In genomic region chr18:22604390-22604985, GRCh38 we compare ENCODE assay signal across 14 cellular contexts.
DNase-seq lines count a peak whose midpoint lies in the region; ATAC-seq and TF ChIP-seq lines count a peak whose summit lies in the region.
"Had no signal": no experiment of that assay in that cellular context is flagged by ENCODE, and none has a peak within 500 bp of the region (broad histone marks: within the 10 kb centered on the region; RNA-seq: fewer than 3 reads in every experiment).

No MANE protein-coding gene starts in this region.

- no peak overlapping the region for H3K4me3 Mint-ChIP-seq in GM23338
- H3K4me3 Mint-ChIP-seq: activated CD4-positive, alpha-beta memory T cell treated with anti-CD3 and anti-CD28 coated beads, Interleukin-2, amount 10 ng/mL, durations not matched to agents 7 days and 5 days; activated naive CD4-positive, alpha-beta T cell treated with anti-CD3 and anti-CD28 coated beads, Interleukin-2, amount 50 U/mL, for 24 hours had no signal

- peaks cover 6% of the 10 kb centered on the region for H3K27me3 Mint-ChIP-seq in GM23338 (ENCODE audit: insufficient read depth, low read depth, poor library complexity)
- H3K27me3 Mint-ChIP-seq: activated CD4-positive, alpha-beta memory T cell treated with anti-CD3 and anti-CD28 coated beads, Interleukin-2, amount 10 ng/mL, durations not matched to agents 7 days and 5 days; activated naive CD4-positive, alpha-beta T cell treated with anti-CD3 and anti-CD28 coated beads, Interleukin-2, amount 50 U/mL, for 24 hours had no signal

- H3K4me3 ChIP-seq in adrenal gland (peak overlapping the region in 1 of 4 donors; percentile 27), esophagus muscularis mucosa (peak overlapping the region in 3 of 4 donors; percentile 7 to 19 (median 17)), lung (no peak overlapping the region), upper lobe of right lung (peak overlapping the region; percentile 14), GM23338 (no peak overlapping the region)
- H3K4me3 ChIP-seq: Peyer's patch had no signal

- TF ChIP-seq CTCF in adrenal gland (IDR thresholded peaks at IDR 0.05) (no peak), esophagus muscularis mucosa (IDR thresholded peaks at IDR 0.05) (no peak), lung (IDR thresholded peaks at IDR 0.05; ENCODE audit: control extremely low read depth, extremely low read depth) (no peak), upper lobe of right lung (IDR thresholded peaks at IDR 0.05) (no peak), GM23338 (conservative IDR thresholded peaks at IDR 0.05; ENCODE audit: low read depth in 2 of 2) (no peak)

- intact Hi-C loops in adrenal gland (cut with DNase I) (no loop called here), esophagus muscularis mucosa (cut with DNase I) (no loop called here), upper lobe of right lung (cut with DNase I) (no loop called here)

- H3K27ac ChIP-seq in adrenal gland (peak overlapping the region; percentile 45 to 87 (median 56)), esophagus muscularis mucosa (replicated peaks in 1 of 4) (peak overlapping the region in 3 of 4 donors; percentile 43 to 62 (median 47)), lung (ENCODE audit: low read depth in 1 of 2, low read length in 1 of 2) (peak overlapping the region in 1 of 2 donors; percentile 55), upper lobe of right lung (peak overlapping the region; percentile 65), GM23338 (ENCODE audit: low read depth) (no peak overlapping the region)
- H3K27ac ChIP-seq: Peyer's patch had no signal

- H2AFZ ChIP-seq in GM23338, result no peak overlapping the region

- peak; percentile 35 for ATAC-seq in lung (ENCODE audit: insufficient read depth, low FRiP score)
- peak; percentile 57 for ATAC-seq in upper lobe of right lung
- ATAC-seq in HG02884 (IDR thresholded peaks at IDR 0.05; ENCODE audit: unreplicated experiment), result no peak
- ATAC-seq in GM23338, result no peak
- no peak for ATAC-seq in GM19467 (IDR thresholded peaks at IDR 0.05; ENCODE audit: unreplicated experiment)

- H3K36me3 ChIP-seq in adrenal gland (replicated peaks in 1 of 2), result no peaks in the 10 kb centered on the region
- H3K36me3 ChIP-seq in esophagus muscularis mucosa, result no peaks in the 10 kb centered on the region
- no peaks in the 10 kb centered on the region for H3K36me3 ChIP-seq in lung (ENCODE audit: control insufficient read depth in 2 of 2, insufficient read depth in 2 of 2, low read length in 2 of 2)
- H3K36me3 ChIP-seq in upper lobe of right lung, result no peaks in the 10 kb centered on the region
- no peaks in the 10 kb centered on the region for H3K36me3 ChIP-seq in GM23338 (ENCODE audit: insufficient read depth)
- H3K36me3 ChIP-seq: Peyer's patch had no signal

- H4K20me1 ChIP-seq in GM23338 (replicated peaks; ENCODE audit: insufficient read depth), result no peaks in the 10 kb centered on the region

- H3F3A ChIP-seq in GM23338 (replicated peaks; ENCODE audit: low read depth), result no peaks in the 10 kb centered on the region

- peak; percentile 54 to 87 (median 81) for DNase-seq in adrenal gland
- no peak for DNase-seq in esophagus muscularis mucosa (ENCODE audit: extremely low spot score)
- DNase-seq in lung (ENCODE audit: low spot score), result peak; percentile 33
- peak; percentile 61 for DNase-seq in upper lobe of right lung
- no peak for DNase-seq in GM23338 (ENCODE audit: low spot score)
- DNase-seq: activated CD4-positive, alpha-beta memory T cell treated with anti-CD3 and anti-CD28 coated beads, Interleukin-2, amount 10 ng/mL, durations not matched to agents 7 days and 5 days; Caco-2; glutamatergic neuron; Peyer's patch; retina; substantia nigra had no signal

- 0 out of 2 replicates have a peak, but pooled peaks cover 3% of the 10 kb centered on the region for H3K9me2 ChIP-seq in GM23338 (ENCODE audit: insufficient read depth)

- H3K79me2 ChIP-seq in GM23338 (replicated peaks; ENCODE audit: insufficient read depth), result no peaks in the 10 kb centered on the region

- H3K4me1 ChIP-seq in adrenal gland (replicated peaks in 1 of 2) (peaks cover 0 to 24% of the 10 kb centered on the region in 2 donors), esophagus muscularis mucosa (peaks cover 10 to 45% (median 32%) of the 10 kb centered on the region in 4 donors), lung (ENCODE audit: control insufficient read depth in 2 of 2, insufficient read depth in 2 of 2, low read length in 2 of 2) (peaks cover 13 to 20% of the 10 kb centered on the region in 2 donors), upper lobe of right lung (peaks cover 39% of the 10 kb centered on the region), GM23338 (ENCODE audit: insufficient read depth) (no peaks in the 10 kb centered on the region)
- H3K4me1 ChIP-seq: Caco-2, Peyer's patch had no signal

- no peaks in the 10 kb centered on the region for H3K27me3 ChIP-seq in adrenal gland
- no peaks in the 10 kb centered on the region for H3K27me3 ChIP-seq in esophagus muscularis mucosa
- H3K27me3 ChIP-seq in lung (ENCODE audit: control insufficient read depth, insufficient read depth), result no peaks in the 10 kb centered on the region
- no peaks in the 10 kb centered on the region for H3K27me3 ChIP-seq in upper lobe of right lung
- no peaks in the 10 kb centered on the region for H3K27me3 ChIP-seq in GM23338 (ENCODE audit: insufficient read depth)
- H3K27me3 ChIP-seq: Peyer's patch had no signal

- TF ChIP-seq POLR2A in adrenal gland (IDR thresholded peaks at IDR 0.05) (peak in 1 of 2 donors; percentile 16), esophagus muscularis mucosa (IDR thresholded peaks at IDR 0.05; ENCODE audit: low read depth) (no peak)

- no peak overlapping the region for H3K4me2 ChIP-seq in GM23338

- H3K36me3 Mint-ChIP-seq in GM23338 (ENCODE audit: low read depth), result no peaks in the 10 kb centered on the region
- H3K36me3 Mint-ChIP-seq: activated naive CD4-positive, alpha-beta T cell treated with anti-CD3 and anti-CD28 coated beads, Interleukin-2, amount 50 U/mL, for 24 hours had no signal

- H3K4me1 Mint-ChIP-seq in GM23338, result peaks cover 10% of the 10 kb centered on the region; the same call in 2 of the 3 replicates
- H3K4me1 Mint-ChIP-seq: activated CD4-positive, alpha-beta memory T cell treated with anti-CD3 and anti-CD28 coated beads, Interleukin-2, amount 10 ng/mL, durations not matched to agents 7 days and 5 days; activated naive CD4-positive, alpha-beta T cell treated with anti-CD3 and anti-CD28 coated beads, Interleukin-2, amount 50 U/mL, for 24 hours had no signal

- no peaks in the 10 kb centered on the region for H3K9me3 Mint-ChIP-seq in GM23338
- H3K9me3 Mint-ChIP-seq: activated naive CD4-positive, alpha-beta T cell treated with anti-CD3 and anti-CD28 coated beads, Interleukin-2, amount 50 U/mL, for 24 hours had no signal

- H3K9me3 ChIP-seq in adrenal gland (replicated peaks in 1 of 3), result no peaks in the 10 kb centered on the region
- H3K9me3 ChIP-seq in esophagus muscularis mucosa, result no peaks in the 10 kb centered on the region
- no peaks in the 10 kb centered on the region for H3K9me3 ChIP-seq in lung (ENCODE audit: control insufficient read depth in 2 of 2, insufficient read depth in 1 of 2, low read length in 1 of 2)
- H3K9me3 ChIP-seq in upper lobe of right lung, result no peaks in the 10 kb centered on the region
- H3K9me3 ChIP-seq: Caco-2, Peyer's patch had no signal

- WGBS in adrenal gland, 4 donors, result 22 to 48% (median 32%) methylated on average over 10 of the region's 10 CpGs
- WGBS in esophagus muscularis mucosa, result 59% methylated on average over 10 of the region's 10 CpGs
- WGBS in lung, 2 donors, result 37 to 70% methylated on average over 10 of the region's 10 CpGs

- H3K27ac Mint-ChIP-seq in GM23338, result no peak overlapping the region
- H3K27ac Mint-ChIP-seq: activated CD4-positive, alpha-beta memory T cell treated with anti-CD3 and anti-CD28 coated beads, Interleukin-2, amount 10 ng/mL, durations not matched to agents 7 days and 5 days; activated naive CD4-positive, alpha-beta T cell treated with anti-CD3 and anti-CD28 coated beads, Interleukin-2, amount 50 U/mL, for 24 hours had no signal

- TF ChIP-seq EP300 in esophagus muscularis mucosa (IDR thresholded peaks at IDR 0.05), result no peak

TF ChIP-seq in GM23338, 12 proteins besides CTCF, POLR2A, EP300 and RAD21 (continues in another document):
- TF ChIP-seq POLR2AphosphoS5 (IDR thresholded peaks at IDR 0.05; ENCODE audit: low read depth) (no peak), REST (IDR thresholded peaks at IDR 0.05; ENCODE audit: unreplicated experiment) (no peak), STAT1 (IDR thresholded peaks at IDR 0.05; ENCODE audit: unreplicated experiment) (no peak), JUNB (IDR thresholded peaks at IDR 0.05; ENCODE audit: unreplicated experiment) (no peak), ZNF114 (CRISPR knock-in tag; IDR thresholded peaks at IDR 0.05) (no peak), NANOG (IDR thresholded peaks at IDR 0.05; ENCODE audit: borderline replicate concordance) (no peak), EZH2phosphoT487 (IDR thresholded peaks at IDR 0.05; ENCODE audit: unreplicated experiment) (no peak)

Comparison
In these comparisons a context has a peak if more than half of its experiments do, and no peak if none do; other contexts are left out.
1. DNase-seq: peak in adrenal gland (7 of 7), lung (single experiment) and upper lobe of right lung (single experiment); none in esophagus muscularis mucosa (single experiment) and GM23338 (single experiment).
2. H3K4me3 ChIP-seq: peak in esophagus muscularis mucosa (3 of 4) and upper lobe of right lung (single experiment); none in lung (single experiment) and GM23338 (single experiment).
3. ATAC-seq: peak in lung (single experiment) and upper lobe of right lung (single experiment); none in HG02884 (single experiment), GM23338 (single experiment) and GM19467 (single experiment).